Comparison of ENCODE assay signal across 2 cellular contexts in the genomic region with DNA sequence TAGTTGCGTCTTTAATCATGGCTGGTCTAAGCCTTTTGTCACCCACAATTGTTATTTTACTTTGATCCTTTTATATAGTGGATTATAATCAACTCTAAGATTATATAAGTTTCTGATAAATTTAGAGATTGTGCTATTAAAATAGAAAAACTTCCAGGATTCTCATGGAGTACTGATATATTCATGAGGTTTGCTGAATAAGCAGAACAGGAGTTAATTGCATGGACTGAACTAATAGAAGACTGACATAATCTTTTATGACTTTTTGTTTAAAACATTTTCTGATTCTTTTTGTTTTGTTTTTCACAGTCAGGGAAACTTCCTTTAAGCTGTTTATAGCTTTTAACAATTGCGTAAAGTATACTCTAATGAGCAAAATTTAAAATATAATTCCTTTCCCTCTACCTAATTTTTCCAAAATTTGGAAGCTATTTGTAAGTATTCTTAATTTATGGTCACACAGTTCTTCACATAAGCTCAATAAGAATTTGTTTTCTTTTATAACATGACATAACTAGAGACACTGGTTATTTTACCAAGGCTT.
TF ChIP-seq lines count a peak whose summit lies in the region.

No MANE protein-coding gene starts in this region.

TF ChIP-seq in HepG2, 621 proteins besides CTCF, POLR2A, EP300 and RAD21:
- TF ChIP-seq, protein P1, sequence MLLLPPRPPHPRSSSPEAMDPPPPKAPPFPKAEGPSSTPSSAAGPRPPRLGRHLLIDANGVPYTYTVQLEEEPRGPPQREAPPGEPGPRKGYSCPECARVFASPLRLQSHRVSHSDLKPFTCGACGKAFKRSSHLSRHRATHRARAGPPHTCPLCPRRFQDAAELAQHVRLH (CRISPR knock-in tag; IDR thresholded peaks at IDR 0.05; ENCODE audit: borderline replicate concordance, low read depth): no peak
- TF ChIP-seq, protein P2, sequence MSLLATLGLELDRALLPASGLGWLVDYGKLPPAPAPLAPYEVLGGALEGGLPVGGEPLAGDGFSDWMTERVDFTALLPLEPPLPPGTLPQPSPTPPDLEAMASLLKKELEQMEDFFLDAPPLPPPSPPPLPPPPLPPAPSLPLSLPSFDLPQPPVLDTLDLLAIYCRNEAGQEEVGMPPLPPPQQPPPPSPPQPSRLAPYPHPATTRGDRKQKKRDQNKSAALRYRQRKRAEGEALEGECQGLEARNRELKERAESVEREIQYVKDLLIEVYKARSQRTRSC (CRISPR knock-in tag; IDR thresholded peaks at IDR 0.05; ENCODE audit: low read depth): no peak
- TF ChIP-seq, protein P3, sequence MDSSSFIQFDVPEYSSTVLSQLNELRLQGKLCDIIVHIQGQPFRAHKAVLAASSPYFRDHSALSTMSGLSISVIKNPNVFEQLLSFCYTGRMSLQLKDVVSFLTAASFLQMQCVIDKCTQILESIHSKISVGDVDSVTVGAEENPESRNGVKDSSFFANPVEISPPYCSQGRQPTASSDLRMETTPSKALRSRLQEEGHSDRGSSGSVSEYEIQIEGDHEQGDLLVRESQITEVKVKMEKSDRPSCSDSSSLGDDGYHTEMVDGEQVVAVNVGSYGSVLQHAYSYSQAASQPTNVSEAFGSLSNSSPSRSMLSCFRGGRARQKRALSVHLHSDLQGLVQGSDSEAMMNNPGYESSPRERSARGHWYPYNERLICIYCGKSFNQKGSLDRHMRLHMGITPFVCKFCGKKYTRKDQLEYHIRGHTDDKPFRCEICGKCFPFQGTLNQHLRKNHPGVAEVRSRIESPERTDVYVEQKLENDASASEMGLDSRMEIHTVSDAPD (CRISPR knock-in tag; IDR thresholded peaks at IDR 0.05): no peak
- no peak for TF ChIP-seq ZNF709 (CRISPR knock-in tag; IDR thresholded peaks at IDR 0.05)
- TF ChIP-seq MAFF (IDR thresholded peaks at IDR 0.05; ENCODE audit: low read depth, low read length): 0 out of 2 replicates have a peak, but pooled peaks have one; percentile 21
- TF ChIP-seq, protein P4, sequence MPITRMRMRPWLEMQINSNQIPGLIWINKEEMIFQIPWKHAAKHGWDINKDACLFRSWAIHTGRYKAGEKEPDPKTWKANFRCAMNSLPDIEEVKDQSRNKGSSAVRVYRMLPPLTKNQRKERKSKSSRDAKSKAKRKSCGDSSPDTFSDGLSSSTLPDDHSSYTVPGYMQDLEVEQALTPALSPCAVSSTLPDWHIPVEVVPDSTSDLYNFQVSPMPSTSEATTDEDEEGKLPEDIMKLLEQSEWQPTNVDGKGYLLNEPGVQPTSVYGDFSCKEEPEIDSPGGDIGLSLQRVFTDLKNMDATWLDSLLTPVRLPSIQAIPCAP (CRISPR knock-in tag; IDR thresholded peaks at IDR 0.05; ENCODE audit: low read depth): no peak
- no peak for TF ChIP-seq ZNF605 (CRISPR knock-in tag; IDR thresholded peaks at IDR 0.05)
- peak; percentile 32 to 51; a peak in 3 of 4 replicates for TF ChIP-seq MAFK (conservative IDR thresholded peaks at IDR 0.05 in 1 of 2, IDR thresholded peaks at IDR 0.05 in 1 of 2; ENCODE audit: low read length in 2 of 2)
- TF ChIP-seq MXI1 (IDR thresholded peaks at IDR 0.05; ENCODE audit: borderline replicate concordance, low read depth, low read length): no peak
- TF ChIP-seq ZBTB42 (CRISPR knock-in tag; IDR thresholded peaks at IDR 0.05): no peak
- TF ChIP-seq, protein P5, sequence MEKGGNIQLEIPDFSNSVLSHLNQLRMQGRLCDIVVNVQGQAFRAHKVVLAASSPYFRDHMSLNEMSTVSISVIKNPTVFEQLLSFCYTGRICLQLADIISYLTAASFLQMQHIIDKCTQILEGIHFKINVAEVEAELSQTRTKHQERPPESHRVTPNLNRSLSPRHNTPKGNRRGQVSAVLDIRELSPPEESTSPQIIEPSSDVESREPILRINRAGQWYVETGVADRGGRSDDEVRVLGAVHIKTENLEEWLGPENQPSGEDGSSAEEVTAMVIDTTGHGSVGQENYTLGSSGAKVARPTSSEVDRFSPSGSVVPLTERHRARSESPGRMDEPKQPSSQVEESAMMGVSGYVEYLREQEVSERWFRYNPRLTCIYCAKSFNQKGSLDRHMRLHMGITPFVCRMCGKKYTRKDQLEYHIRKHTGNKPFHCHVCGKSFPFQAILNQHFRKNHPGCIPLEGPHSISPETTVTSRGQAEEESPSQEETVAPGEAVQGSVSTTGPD (CRISPR knock-in tag; IDR thresholded peaks at IDR 0.05): no peak

TF ChIP-seq in IMR-90, 13 proteins besides CTCF, POLR2A, EP300 and RAD21:
- no peak for TF ChIP-seq RFX5 (IDR thresholded peaks at IDR 0.05; ENCODE audit: low read depth, low read length)
- TF ChIP-seq MAFK (IDR thresholded peaks at IDR 0.05; ENCODE audit: low read depth, low read length): peak; percentile 28; the same call in 1 of the 2 replicates
